Comparison of ENCODE assay signal across 11 cellular contexts in the genomic region with DNA sequence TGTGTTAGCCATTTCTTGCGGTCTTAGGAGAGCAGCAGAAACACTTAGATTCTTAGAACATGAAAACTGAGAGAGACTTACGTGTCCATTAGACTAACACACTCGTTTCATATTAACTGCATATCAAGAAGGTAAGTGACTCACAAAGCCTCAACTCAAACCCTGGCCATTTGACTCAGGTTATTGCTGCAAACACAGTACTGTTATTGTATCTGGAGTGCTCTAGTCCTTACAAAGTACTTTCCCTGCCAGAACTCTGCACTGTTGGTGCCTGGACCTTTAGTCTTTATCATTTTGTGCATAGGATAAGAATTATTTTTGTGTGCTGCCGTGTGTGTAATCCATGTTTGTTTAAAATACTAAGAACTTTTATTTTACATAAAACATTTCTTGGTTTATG.
"Had no signal": no experiment of that assay in that cellular context is flagged by ENCODE, and none has a peak within 500 bp of the region (broad histone marks: within the 10 kb centered on the region; RNA-seq: fewer than 3 reads in every experiment).

No MANE protein-coding gene starts in this region.

- FAIRE-seq: H1, HTR-8/SVneo, K562 had no signal

- H3K4me3 ChIP-seq: GM23338, HAP-1, K562 had no signal

- DNase-seq: H7, HFFc6, IMR-90, KG1 had no signal

- H3K36me3 ChIP-seq: HAP-1 had no signal

- H3K9me3 ChIP-seq: HAP-1 had no signal

- H3K4me2 ChIP-seq: GM23338 had no signal

- H2AFZ ChIP-seq: GM23338 had no signal

- H3K27ac ChIP-seq: HL-60 had no signal

- ATAC-seq: GM23338, HCT116, K562 had no signal
